In the genomic region with DNA sequence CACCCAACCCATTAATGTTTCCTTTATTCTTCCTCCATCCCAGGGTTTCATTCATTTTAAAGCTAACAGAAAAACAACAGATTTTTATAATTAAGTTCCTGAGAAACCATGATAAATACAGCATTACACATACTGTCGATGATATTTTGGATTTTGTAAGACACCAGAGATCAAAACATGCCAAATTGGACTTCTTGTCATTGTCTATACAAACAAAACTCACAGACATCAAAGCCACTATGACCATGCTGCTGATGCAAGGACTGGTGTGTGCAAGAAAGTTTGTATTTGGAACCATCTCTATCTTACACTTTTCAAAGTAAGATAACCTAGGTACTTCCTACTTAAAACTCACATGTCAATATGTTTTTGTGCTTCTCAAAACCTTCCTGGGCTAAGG, we compare ENCODE assay signal across 28 cellular contexts.
"Had no signal": no experiment of that assay in that cellular context is flagged by ENCODE, and none has a peak within 500 bp of the region (broad histone marks: within the 10 kb centered on the region; RNA-seq: fewer than 3 reads in every experiment).

No MANE protein-coding gene starts in this region.

- H3K9me3 ChIP-seq: colonic mucosa, gastrocnemius medialis, mucosa of descending colon, prostate gland, stomach, thyroid gland, vagina had no signal

- H3K27me3 ChIP-seq: colonic mucosa, esophagus muscularis mucosa, gastrocnemius medialis, neural progenitor cell, sigmoid colon, stomach, thyroid gland, vagina had no signal

- H3K4me2 ChIP-seq: neural progenitor cell had no signal

- H3K4me3 ChIP-seq: colonic mucosa, esophagus muscularis mucosa, gastrocnemius medialis, lung, mucosa of descending colon, neural progenitor cell, prostate gland, sigmoid colon, stomach, thyroid gland, vagina had no signal

- FAIRE-seq: keratinocyte had no signal

- H3K27me3 Mint-ChIP-seq: dendritic cell treated with granulocyte-macrophage colony-stimulating factor and Interleukin-4, amounts not matched to agents 40 ng/mL and 50 ng/mL, for 4 days; natural killer cell treated with Interleukin-12 subunit alpha and Interleukin-12 subunit beta and Interleukin-15 and Interleukin-18, amount 100 ng/mL, for 72 hours had no signal

- H3K36me3 ChIP-seq: colonic mucosa, esophagus muscularis mucosa, gastrocnemius medialis, neural progenitor cell, prostate gland, sigmoid colon, stomach, thyroid gland, vagina had no signal

- H3K27ac Mint-ChIP-seq: dendritic cell treated with granulocyte-macrophage colony-stimulating factor and Interleukin-4, amounts not matched to agents 40 ng/mL and 50 ng/mL, for 4 days; endodermal cell; memory B cell; mesothelial cell of epicardium; natural killer cell treated with Interleukin-12 subunit alpha and Interleukin-12 subunit beta and Interleukin-15 and Interleukin-18, amount 100 ng/mL, for 72 hours; neural progenitor cell; stimulated activated effector memory CD8-positive, alpha-beta T cell treated with anti-CD3 and anti-CD28 coated beads, Interleukin-12 subunit alpha, Interleukin-12 subunit beta, amount 100 ng/mL, for 72 hours had no signal

- ATAC-seq: gastrocnemius medialis; left lobe of liver; mucosa of descending colon; natural killer cell treated with Interleukin-12 subunit alpha and Interleukin-12 subunit beta and Interleukin-15 and Interleukin-18, amount 100 ng/mL, for 72 hours; right cardiac atrium; stimulated activated effector memory CD8-positive, alpha-beta T cell treated with anti-CD3 and anti-CD28 coated beads, Interleukin-12 subunit alpha, Interleukin-12 subunit beta, amount 100 ng/mL, for 72 hours had no signal

- H3K9me3 Mint-ChIP-seq: dendritic cell treated with granulocyte-macrophage colony-stimulating factor and Interleukin-4, amounts not matched to agents 40 ng/mL and 50 ng/mL, for 4 days; neural progenitor cell had no signal

- H3K4me1 ChIP-seq: colonic mucosa, esophagus muscularis mucosa, gastrocnemius medialis, neural progenitor cell, prostate gland, sigmoid colon, stomach, thyroid gland, vagina had no signal

- H3K9ac ChIP-seq: neural progenitor cell had no signal

- H3K4me3 Mint-ChIP-seq: dendritic cell treated with granulocyte-macrophage colony-stimulating factor and Interleukin-4, amounts not matched to agents 40 ng/mL and 50 ng/mL, for 4 days; endodermal cell; memory B cell; mesothelial cell of epicardium; naive B cell; natural killer cell treated with Interleukin-12 subunit alpha and Interleukin-12 subunit beta and Interleukin-15 and Interleukin-18, amount 100 ng/mL, for 72 hours; neural progenitor cell; stimulated activated effector memory CD8-positive, alpha-beta T cell treated with anti-CD3 and anti-CD28 coated beads, Interleukin-12 subunit alpha, Interleukin-12 subunit beta, amount 100 ng/mL, for 72 hours had no signal

- H2AFZ ChIP-seq: neural progenitor cell had no signal

- DNase-seq: colonic mucosa; effector CD8-positive, alpha-beta T cell; endodermal cell; foreskin fibroblast; gastrocnemius medialis; head of caudate nucleus; mucosa of descending colon; naive B cell; right cardiac atrium; sigmoid colon; stimulated activated CD4-positive, alpha-beta T cell treated with anti-CD3 and anti-CD28 coated beads, Interleukin-2, amount 100 ng/mL, for 24 hours; stimulated activated CD4-positive, alpha-beta T cell treated with anti-CD3 and anti-CD28 coated beads, Interleukin-4, amount 100 ng/mL, for 24 hours; stimulated activated naive CD4-positive, alpha-beta T cell treated with Interleukin-2 at 50 U/mL for 16 hours; stomach; thyroid gland; trophoblast cell had no signal

- H3K36me3 Mint-ChIP-seq: natural killer cell treated with Interleukin-12 subunit alpha and Interleukin-12 subunit beta and Interleukin-15 and Interleukin-18, amount 100 ng/mL, for 72 hours; neural progenitor cell; stimulated activated effector memory CD8-positive, alpha-beta T cell treated with anti-CD3 and anti-CD28 coated beads, Interleukin-12 subunit alpha, Interleukin-12 subunit beta, amount 100 ng/mL, for 72 hours had no signal

- H3K27ac ChIP-seq: colonic mucosa, esophagus muscularis mucosa, gastrocnemius medialis, neural progenitor cell, prostate gland, sigmoid colon, stomach, thyroid gland, vagina had no signal

- H3K4me1 Mint-ChIP-seq: naive B cell; neural progenitor cell; stimulated activated effector memory CD8-positive, alpha-beta T cell treated with anti-CD3 and anti-CD28 coated beads, Interleukin-12 subunit alpha, Interleukin-12 subunit beta, amount 100 ng/mL, for 72 hours had no signal
